ENCODE assay signal across 8 cellular contexts in genomic region chr16:30876867-30877266, GRCh38. TPM values are rescaled to one million over a fixed set of nuclear protein-coding genes. Genes with fewer than 3 reads are reported as not detected.
DNase-seq lines count a peak whose midpoint lies in the region; ATAC-seq lines count a peak whose summit lies in the region.

No MANE protein-coding gene starts in this region.

- H3K36me3 Mint-ChIP-seq in T-helper 2 cell treated with Interferon-gamma antibody and Interleukin-4, amounts not matched to agents 5 μg/mL and 100 μg/mL, for 36 hours (ENCODE audit: low read depth) = peaks cover 23% of the 10 kb centered on the region
- peaks cover 18% of the 10 kb centered on the region for H3K36me3 Mint-ChIP-seq in activated CD4-positive, alpha-beta memory T cell treated with anti-CD3 and anti-CD28 coated beads for 36 hours

- peak overlapping the region; percentile 67 to 92 for H3K4me3 ChIP-seq in stomach smooth muscle (ENCODE audit: low read length in 2 of 2)

- peak overlapping the region; percentile 95 to 96 for H3K9ac ChIP-seq in stomach smooth muscle (ENCODE audit: low read length in 2 of 2)

- no peak for DNase-seq in T-helper 2 cell treated with Interferon-gamma antibody and Interleukin-4, amounts not matched to agents 5 μg/mL and 100 μg/mL, for 36 hours (ENCODE audit: low spot score)
- DNase-seq in T-helper 2 cell (no peak), iPS-NIHi11 (ENCODE audit: low spot score) (peak; percentile 63), NCI-H524 treated with DMSO at 0.1 percent for 48 hours (lab: John Stamatoyannopoulos, UW) (no peak)
- DNase-seq in activated CD4-positive, alpha-beta memory T cell treated with anti-CD3 and anti-CD28 coated beads for 36 hours = no peak
- no peak for DNase-seq in NK-92 treated with Interleukin-12 subunit alpha and Interleukin-12 subunit beta, amount 100 ng/mL, for 24 hours (lab: John Stamatoyannopoulos, UW)

- peak overlapping the region; percentile 75 for H3K27ac Mint-ChIP-seq in T-helper 2 cell treated with Interferon-gamma antibody and Interleukin-4, amounts not matched to agents 5 μg/mL and 100 μg/mL, for 36 hours
- peak overlapping the region; percentile 90 for H3K27ac Mint-ChIP-seq in activated CD4-positive, alpha-beta memory T cell treated with anti-CD3 and anti-CD28 coated beads for 36 hours

- H3K9me3 Mint-ChIP-seq in T-helper 2 cell treated with Interferon-gamma antibody and Interleukin-4, amounts not matched to agents 5 μg/mL and 100 μg/mL, for 36 hours = no peaks in the 10 kb centered on the region
- H3K9me3 Mint-ChIP-seq in activated CD4-positive, alpha-beta memory T cell treated with anti-CD3 and anti-CD28 coated beads for 36 hours = no peaks in the 10 kb centered on the region

- H3K27me3 ChIP-seq in stomach smooth muscle (ENCODE audit: control insufficient read depth in 1 of 2, insufficient read depth in 2 of 2, low read length in 2 of 2) = no peaks in the 10 kb centered on the region

- H3K36me3 ChIP-seq in stomach smooth muscle (ENCODE audit: control insufficient read depth in 2 of 2, insufficient read depth in 2 of 2, low read length in 2 of 2) = peaks cover 6 to 10% of the 10 kb centered on the region in 2 donors

- H3K9me3 ChIP-seq in stomach smooth muscle (ENCODE audit: control insufficient read depth in 2 of 2, low read length in 2 of 2) = no peaks in the 10 kb centered on the region

- peak overlapping the region; percentile 89 for H3K27ac ChIP-seq in stomach smooth muscle (ENCODE audit: low read length)

- H3K4me1 Mint-ChIP-seq in T-helper 2 cell treated with Interferon-gamma antibody and Interleukin-4, amounts not matched to agents 5 μg/mL and 100 μg/mL, for 36 hours (ENCODE audit: low read depth) = peaks cover 17% of the 10 kb centered on the region
- peaks cover 34% of the 10 kb centered on the region for H3K4me1 Mint-ChIP-seq in activated CD4-positive, alpha-beta memory T cell treated with anti-CD3 and anti-CD28 coated beads for 36 hours (ENCODE audit: low read depth)

- peak overlapping the region; percentile 93 for H3K4me3 Mint-ChIP-seq in T-helper 2 cell treated with Interferon-gamma antibody and Interleukin-4, amounts not matched to agents 5 μg/mL and 100 μg/mL, for 36 hours
- peak overlapping the region; percentile 96 for H3K4me3 Mint-ChIP-seq in activated CD4-positive, alpha-beta memory T cell treated with anti-CD3 and anti-CD28 coated beads for 36 hours

- POLR2A ChIA-PET in activated CD4-positive, alpha-beta memory T cell treated with anti-CD3 and anti-CD28 coated beads for 36 hours (lab: Charles Lee) = interaction anchor here (0.8 kb wide), 1 partner anchor 244 kb away, joined by 4 read pairs; no protein-coding TSS in a partner anchor

- no peaks in the 10 kb centered on the region for H3K27me3 Mint-ChIP-seq in T-helper 2 cell treated with Interferon-gamma antibody and Interleukin-4, amounts not matched to agents 5 μg/mL and 100 μg/mL, for 36 hours (ENCODE audit: low read depth)
- H3K27me3 Mint-ChIP-seq in activated CD4-positive, alpha-beta memory T cell treated with anti-CD3 and anti-CD28 coated beads for 36 hours = no peaks in the 10 kb centered on the region

- H3K4me1 ChIP-seq in stomach smooth muscle (ENCODE audit: control insufficient read depth, insufficient read depth, low read length) = peaks cover 24% of the 10 kb centered on the region

- no peak for ATAC-seq in HG02759 (IDR thresholded peaks at IDR 0.05; ENCODE audit: unreplicated experiment)

- intact Hi-C loops in activated CD4-positive, alpha-beta memory T cell treated with anti-CD3 and anti-CD28 coated beads for 36 hours (cut with micrococcal nuclease) = loop anchor here (1.0 to 10.0 kb wide), 3 partner anchors 18 to 222 kb away; partner anchors contain the start of genes BCL7C, FBRS and PRR14

- CTCF ChIA-PET in activated CD4-positive, alpha-beta memory T cell treated with anti-CD3 and anti-CD28 coated beads for 36 hours (lab: Charles Lee) = interaction anchor here (1.5 to 4.9 kb wide), 3 partner anchors 24 to 77 kb away, joined by 4 to 33 read pairs (median 4); no protein-coding TSS in a partner anchor

RNA-seq across cellular contexts. Expression of gene BCL7C, which starts 17.0 kb away (rescaled TPM):
- total RNA-seq in activated CD4-positive, alpha-beta memory T cell treated with anti-CD3 and anti-CD28 coated beads for 36 hours = 10 to 100 TPM; 25.6 to 25.7 TPM

RNA-seq across cellular contexts. Expression of gene CTF1, which starts 19.5 kb away (rescaled TPM):
- under 1 TPM; 0.22 to 0.43 TPM for total RNA-seq in activated CD4-positive, alpha-beta memory T cell treated with anti-CD3 and anti-CD28 coated beads for 36 hours

RNA-seq across cellular contexts. Expression of gene FBXL19, which starts 46.5 kb away (rescaled TPM):
- total RNA-seq in activated CD4-positive, alpha-beta memory T cell treated with anti-CD3 and anti-CD28 coated beads for 36 hours = 10 to 100 TPM; 21.0 to 22.2 TPM
